1 cellular context compared by ENCODE assay signal in genomic region chr1:212414328-212415106, GRCh38.
A peak's percentile ranks its signal among the peaks of the same experiment; 100 is the strongest.
TF ChIP-seq lines count a peak whose summit lies in the region.

PACC1 (minus strand) TSS chr1:212414886; CDS start chr1:212414757, 129 bp downstream.

TF ChIP-seq in K562, 482 proteins besides CTCF, POLR2A, EP300 and RAD21 (continued from another document and continues in another):
- TF ChIP-seq ZNF518B (CRISPR knock-in tag; IDR thresholded peaks at IDR 0.05) (no peak), LEF1 (IDR thresholded peaks at IDR 0.05) (peak; percentile 85; the same call in 1 of the 2 replicates), CHAMP1 (IDR thresholded peaks at IDR 0.05) (no peak), THRB (CRISPR knock-in tag; conservative IDR thresholded peaks at IDR 0.05) (0 out of 2 replicates have a peak, but pooled peaks have one; percentile 28), PRDM10 (IDR thresholded peaks at IDR 0.05; ENCODE audit: partially characterized antibody) (peak; percentile 21), ZNF445 (CRISPR knock-in tag; IDR thresholded peaks at IDR 0.05; ENCODE audit: low read depth) (no peak), SIN3B (IDR thresholded peaks at IDR 0.05; ENCODE audit: low read depth) (no peak), RB1 (IDR thresholded peaks at IDR 0.05; ENCODE audit: low read depth) (peak; percentile 78; the same call in 1 of the 2 replicates), NONO (IDR thresholded peaks at IDR 0.05; ENCODE audit: low read depth in 2 of 2, low read length in 1 of 2) (peak in 1 of 2 experiments; percentile 69; a peak in 1 of 4 replicates), GTF3C2 (IDR thresholded peaks at IDR 0.05; ENCODE audit: borderline replicate concordance, extremely low read depth, insufficient read length) (no peak), PHF8 (IDR thresholded peaks at IDR 0.05; ENCODE audit: borderline replicate concordance, low read length) (peak; percentile 76; the same call in 1 of the 2 replicates), MBD2 (IDR thresholded peaks at IDR 0.05; ENCODE audit: borderline replicate concordance, low read depth) (peak; percentile 55; the same call in 1 of the 2 replicates), TFAP4 (CRISPR knock-in tag; IDR thresholded peaks at IDR 0.05; ENCODE audit: borderline replicate concordance) (peak; percentile 80), MITF (IDR thresholded peaks at IDR 0.05) (peak; percentile 94), VEZF1 (CRISPR knock-in tag; IDR thresholded peaks at IDR 0.05) (peak; percentile 57; the same call in 1 of the 2 replicates), ZBTB43 (CRISPR knock-in tag; IDR thresholded peaks at IDR 0.05) (no peak; the same call in 1 of the 2 replicates), ARID1B (IDR thresholded peaks at IDR 0.05) (no peak; the same call in 1 of the 2 replicates), SAP30 (IDR thresholded peaks at IDR 0.05; ENCODE audit: borderline replicate concordance, insufficient read depth, low read depth, low read length, poor library complexity, severe bottlenecking) (peak; percentile 77), BCLAF1 (IDR thresholded peaks at IDR 0.05; ENCODE audit: borderline replicate concordance in 1 of 2, control insufficient read depth in 1 of 2, low read depth in 2 of 2, low read length in 1 of 2) (no peak), MCM2 (IDR thresholded peaks at IDR 0.05; ENCODE audit: low read depth) (no peak), ETV5 (CRISPR knock-in tag; IDR thresholded peaks at IDR 0.05; ENCODE audit: low read depth) (peak; percentile 82), USF2 (CRISPR knock-in tag; IDR thresholded peaks at IDR 0.05) (peak; percentile 91), CREBBP (IDR thresholded peaks at IDR 0.05; ENCODE audit: low read depth, low read length) (no peak)
